Comparison of ENCODE assay signal across 8 cellular contexts in the genomic region with DNA sequence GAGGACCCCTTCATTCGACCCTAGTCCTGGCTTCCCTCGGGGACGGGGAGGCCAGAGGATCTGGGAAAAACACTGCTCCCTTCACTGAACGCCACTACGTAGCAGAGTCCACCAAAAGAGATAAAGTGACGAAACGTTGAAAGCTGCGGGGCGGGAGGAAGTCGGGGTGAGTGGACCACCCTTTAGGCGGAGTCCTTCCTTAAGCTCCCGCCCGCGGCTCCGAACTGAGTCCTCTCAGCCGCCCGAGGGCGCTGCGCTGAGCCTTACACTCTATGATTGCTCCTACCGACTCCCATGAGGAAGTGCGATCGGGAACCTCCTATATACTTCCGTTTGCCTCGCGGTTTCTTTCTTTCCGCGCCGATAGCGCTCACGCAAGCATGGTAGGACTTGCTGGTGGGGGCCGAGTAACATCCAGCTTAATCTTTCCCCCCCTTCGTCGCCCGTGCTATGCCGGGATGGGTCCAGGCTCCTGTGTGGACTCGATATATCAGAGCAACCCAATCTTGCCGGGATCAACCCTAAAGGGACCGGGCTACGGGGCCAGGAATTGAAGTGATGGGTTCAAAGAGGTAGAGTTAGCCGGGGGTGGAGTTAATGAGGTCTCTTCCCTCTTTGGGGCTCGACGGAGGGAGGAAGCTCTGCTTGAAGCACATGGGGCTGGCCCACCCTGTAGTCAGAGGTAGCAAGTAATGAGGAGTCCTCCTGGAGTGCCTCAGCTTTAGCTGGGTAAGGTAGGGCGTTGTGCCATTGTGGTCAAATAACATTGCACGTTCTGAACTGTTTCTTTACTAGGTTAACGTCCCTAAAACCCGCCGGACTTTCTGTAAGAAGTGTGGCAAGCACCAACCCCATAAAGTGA. TPM values are rescaled to one million over a fixed set of nuclear protein-coding genes. Genes with fewer than 3 reads are reported as not detected.
A peak's percentile ranks its signal among the peaks of the same experiment; 100 is the strongest.
DNase-seq lines count a peak whose midpoint lies in the region; ATAC-seq and TF ChIP-seq lines count a peak whose summit lies in the region.

A gene (plus strand): TSS at position 348 of the 862 bp plus-strand sequence. CDS start 33 bp downstream, at position 381.

- in situ Hi-C loops in GM18951 (cut with MboI; ENCODE audit: low sequenced_read_pairs, unreplicated experiment) = no loop called here

- no peaks in the 10 kb centered on the region for H3K27me3 Mint-ChIP-seq in central memory CD8-positive, alpha-beta T cell

- H3K36me3 ChIP-seq in kidney epithelial cell (ENCODE audit: control insufficient read depth, insufficient read depth, low read length) = no peaks in the 10 kb centered on the region

- TF ChIP-seq POLR2A in GM18951 (IDR thresholded peaks at IDR 0.05; ENCODE audit: extremely low read depth, insufficient read depth, insufficient read length) = peak; percentile 91

- no peaks in the 10 kb centered on the region for H3K9me3 Mint-ChIP-seq in central memory CD8-positive, alpha-beta T cell

- H3K27me3 ChIP-seq in kidney epithelial cell (ENCODE audit: control insufficient read depth, insufficient read depth, low read length) = no peaks in the 10 kb centered on the region

- peak within 1 kb of the TSS; percentile 94 for H3K27ac Mint-ChIP-seq in central memory CD8-positive, alpha-beta T cell (ENCODE audit: low read depth)

- H3K36me3 Mint-ChIP-seq in central memory CD8-positive, alpha-beta T cell (ENCODE audit: insufficient read depth) = peaks cover 35% of the 10 kb centered on the region

- H3K4me1 Mint-ChIP-seq in central memory CD8-positive, alpha-beta T cell = peaks cover 24% of the 10 kb centered on the region

- peak; percentile 74 for TF ChIP-seq CTCF in AG09319 (IDR thresholded peaks at IDR 0.05; ENCODE audit: low read depth, low read length)
- TF ChIP-seq CTCF in kidney epithelial cell (IDR thresholded peaks at IDR 0.05; ENCODE audit: insufficient read depth, low read length, poor library complexity, severe bottlenecking) = peak; percentile 77

- H3K4me3 Mint-ChIP-seq in central memory CD8-positive, alpha-beta T cell = peak within 1 kb of the TSS; percentile 90

- DNase-seq in AG09319 (ENCODE audit: extremely low read depth, low read depth) (peak; percentile 75), NCI-H345 (lab: John Stamatoyannopoulos, UW) (peak; percentile 92), kidney epithelial cell (ENCODE audit: low read depth) (peak; percentile 71)
- peak; percentile 44 to 63 (median 50) for DNase-seq in activated CD4-positive, CD25-positive, alpha-beta regulatory T cell (lab: John Stamatoyannopoulos, UW)
- DNase-seq in central memory CD8-positive, alpha-beta T cell (ENCODE audit: low spot score in 2 of 2) = peak; percentile 48 to 61
- peak; percentile 68 to 70 for DNase-seq in stimulated activated CD4-positive, alpha-beta T cell treated with anti-CD3 and anti-CD28 coated beads, Interleukin-15, amount 100 ng/mL, for 48 hours (ENCODE audit: low read depth in 2 of 2)

- peak; percentile 76 for ATAC-seq in HG03280 (IDR thresholded peaks at IDR 0.05; ENCODE audit: unreplicated experiment)
- ATAC-seq in central memory CD8-positive, alpha-beta T cell (replicated peaks; ENCODE audit: extremely low read depth, poor library complexity, severe bottlenecking) = peak; percentile 92

- H3K4me3 ChIP-seq in kidney epithelial cell (ENCODE audit: low read depth, low read length) = peak within 1 kb of the TSS; percentile 66

RNA-seq across cellular contexts. Expression of the gene that starts here (rescaled TPM):
- 1,018 and 3,844 TPM in 2 replicates for total RNA-seq in kidney epithelial cell

Comparison
In these comparisons a context has a peak if more than half of its experiments do, and no peak if none do; other contexts are left out.
1. Peak in every context shown above with its lines: DNase-seq, ATAC-seq and H3K4me3 ChIP-seq.